ENCODE assay signal across 9 cellular contexts in the genomic region with DNA sequence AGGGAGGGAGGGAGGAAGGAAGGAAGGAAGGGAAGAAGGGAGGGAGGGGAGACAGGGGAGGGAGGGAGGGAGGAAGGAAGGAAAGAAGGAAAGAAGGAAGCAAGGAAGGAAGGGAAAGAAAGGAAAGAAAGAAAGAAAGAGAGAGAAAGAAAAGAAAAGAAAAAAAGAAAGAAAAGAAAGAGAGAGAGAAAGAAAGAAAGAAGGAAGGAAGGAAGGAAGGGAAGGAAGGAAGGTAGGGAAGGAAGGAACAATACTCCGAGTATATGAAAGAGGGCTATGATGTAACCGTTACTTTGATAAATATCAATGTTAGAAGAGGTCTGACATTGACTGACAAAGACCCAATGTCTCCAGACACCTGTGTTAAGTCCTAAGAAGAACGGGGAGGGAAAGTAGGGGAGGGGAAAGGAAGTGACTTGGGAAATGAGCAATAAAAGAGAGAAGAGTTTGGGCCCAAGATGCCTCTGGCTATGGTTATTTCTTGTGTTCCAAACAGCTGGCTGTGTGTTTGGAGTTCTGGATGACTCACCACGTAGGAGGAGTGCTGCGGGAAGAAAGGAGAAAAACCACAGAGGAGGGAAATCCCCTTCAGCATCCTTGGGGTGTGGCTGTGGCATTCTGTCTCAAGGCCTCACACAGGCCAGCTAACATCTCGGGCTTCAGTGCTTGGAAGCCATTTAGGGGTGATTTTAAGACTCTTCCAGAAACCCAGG. TPM values are rescaled to one million over a fixed set of nuclear protein-coding genes. Genes with fewer than 3 reads are reported as not detected.
DNase-seq lines count a peak whose midpoint lies in the region; ATAC-seq, FAIRE-seq and TF ChIP-seq lines count a peak whose summit lies in the region.
"Had no signal": no experiment of that assay in that cellular context is flagged by ENCODE, and none has a peak within 500 bp of the region (broad histone marks: within the 10 kb centered on the region; RNA-seq: fewer than 3 reads in every experiment).

No MANE protein-coding gene starts in this region.

- no peak overlapping the region for H2AFZ ChIP-seq in PC-9

- H3K4me1 Mint-ChIP-seq in endothelial cell (ENCODE audit: unreplicated experiment), result peaks cover 6% of the 10 kb centered on the region

- H3K9me3 ChIP-seq in PC-9 (ENCODE audit: insufficient read depth, low read depth), result no peaks in the 10 kb centered on the region
- no peaks in the 10 kb centered on the region for H3K9me3 ChIP-seq in small intestine (ENCODE audit: control insufficient read depth, low read depth)

- H3K4me3 Mint-ChIP-seq in endothelial cell (ENCODE audit: unreplicated experiment), result no peak overlapping the region

- H3K36me3 ChIP-seq in PC-9 (ENCODE audit: low read depth), result no peaks in the 10 kb centered on the region
- H3K36me3 ChIP-seq in small intestine (ENCODE audit: control insufficient read depth in 2 of 2, insufficient read depth in 2 of 2, low read length in 2 of 2), result no peaks in the 10 kb centered on the region

- H3K27ac Mint-ChIP-seq in endothelial cell (ENCODE audit: unreplicated experiment), result no peak overlapping the region

- intact Hi-C loops in PC-9 (cut with micrococcal nuclease; ENCODE audit: unreplicated experiment), result no loop called here

- no peaks in the 10 kb centered on the region for H3K36me3 Mint-ChIP-seq in endothelial cell (ENCODE audit: low read depth, unreplicated experiment)

- H3K27me3 Mint-ChIP-seq in endothelial cell (ENCODE audit: unreplicated experiment), result peaks cover 1% of the 10 kb centered on the region

- no peak overlapping the region for H3K4me2 ChIP-seq in PC-9

- no peaks in the 10 kb centered on the region for H3F3A ChIP-seq in PC-9 (ENCODE audit: insufficient read depth, low read depth)

- no peaks in the 10 kb centered on the region for H3K9me2 ChIP-seq in PC-9 (ENCODE audit: insufficient read depth)

- no peak overlapping the region for H3K4me3 ChIP-seq in PC-9
- H3K4me3 ChIP-seq in small intestine (ENCODE audit: low read depth in 1 of 2, low read length in 2 of 2), result no peak overlapping the region

- FAIRE-seq in small intestine (lab: Jason Lieb, UNC), result no peak
- FAIRE-seq: A204.1 had no signal

- H3K79me2 ChIP-seq in PC-9 (ENCODE audit: low read depth), result no peaks in the 10 kb centered on the region

- 24 to 32% (median 24%) methylated on average over 6 of the region's 6 CpGs for WGBS in small intestine, 3 donors

- H4K20me1 ChIP-seq in PC-9 (ENCODE audit: insufficient read depth), result no peaks in the 10 kb centered on the region

- H3K27ac ChIP-seq in PC-9 (no peak overlapping the region), small intestine (ENCODE audit: low read depth in 1 of 2, low read length in 1 of 2) (no peak overlapping the region)

- peak; percentile 11 for DNase-seq in DMS79 treated with DMSO at 0.1 percent for 48 hours (lab: John Stamatoyannopoulos, UW)
- no peak for DNase-seq in DMS79 (lab: John Stamatoyannopoulos, UW)
- DNase-seq in PC-9, result peak; percentile 1 to 61
- peak; percentile 69 for DNase-seq in fibroblast of gingiva (ENCODE audit: low read depth)
- peak; percentile 12 for DNase-seq in small intestine
- DNase-seq in superior temporal gyrus (ENCODE audit: extremely low spot score), result no peak
- no peak for DNase-seq in endothelial cell (ENCODE audit: low spot score)

- H3K27me3 ChIP-seq in PC-9 (ENCODE audit: insufficient read depth, low read depth) (no peaks in the 10 kb centered on the region), small intestine (ENCODE audit: control insufficient read depth in 2 of 2, insufficient read depth in 2 of 2, low read length in 2 of 2) (no peaks in the 10 kb centered on the region)

- no TSS peak for BruUV-seq in PC-9 (replicated peaks; lab: Mats Ljungman, UMichigan)

- no peaks in the 10 kb centered on the region for H3K9me3 Mint-ChIP-seq in endothelial cell (ENCODE audit: unreplicated experiment)

- TF ChIP-seq CTCF in PC-9 (conservative IDR thresholded peaks at IDR 0.05) (no peak), endothelial cell (IDR thresholded peaks at IDR 0.05; ENCODE audit: unreplicated experiment) (no peak)

- CTCF ChIA-PET in PC-9 (lab: Charles Lee), result no interaction called here

- POLR2A ChIA-PET in PC-9 (lab: Charles Lee; ENCODE audit: unreplicated experiment), result interaction anchor here (0.6 kb wide), 1 partner anchor 287 kb away, joined by 4 read pairs; the partner anchor contains the start of gene TMCO1

- no peaks in the 10 kb centered on the region for H3K4me1 ChIP-seq in PC-9 (replicated peaks; ENCODE audit: insufficient read depth)
- no peaks in the 10 kb centered on the region for H3K4me1 ChIP-seq in small intestine (ENCODE audit: control insufficient read depth in 2 of 2, insufficient read depth in 1 of 2, low read depth in 1 of 2, low read length in 1 of 2)

- no peak for ATAC-seq in HG02852 (IDR thresholded peaks at IDR 0.05; ENCODE audit: unreplicated experiment)

RNA-seq across cellular contexts. Expression of gene RXRG, which starts 37.0 kb away (rescaled TPM):
- not detected in 2 replicates for total RNA-seq in PC-9 (2021)
- 1 to 10 TPM in 2 of 3 donors, not detected in 1; 1.1 TPM for polyA plus RNA-seq in small intestine
- total RNA-seq in endothelial cell (ENCODE audit: unreplicated experiment), result not detected

Comparison
In these comparisons a context has a peak if more than half of its experiments do, and no peak if none do; other contexts are left out.
1. DNase-seq: peak in DMS79 treated with DMSO at 0.1 percent for 48 hours (single experiment), PC-9 (2 of 2), fibroblast of gingiva (single experiment) and small intestine (single experiment); none in DMS79 (single experiment), superior temporal gyrus (single experiment) and endothelial cell (single experiment).